ENCODE assay signal across 21 cellular contexts in the genomic region with DNA sequence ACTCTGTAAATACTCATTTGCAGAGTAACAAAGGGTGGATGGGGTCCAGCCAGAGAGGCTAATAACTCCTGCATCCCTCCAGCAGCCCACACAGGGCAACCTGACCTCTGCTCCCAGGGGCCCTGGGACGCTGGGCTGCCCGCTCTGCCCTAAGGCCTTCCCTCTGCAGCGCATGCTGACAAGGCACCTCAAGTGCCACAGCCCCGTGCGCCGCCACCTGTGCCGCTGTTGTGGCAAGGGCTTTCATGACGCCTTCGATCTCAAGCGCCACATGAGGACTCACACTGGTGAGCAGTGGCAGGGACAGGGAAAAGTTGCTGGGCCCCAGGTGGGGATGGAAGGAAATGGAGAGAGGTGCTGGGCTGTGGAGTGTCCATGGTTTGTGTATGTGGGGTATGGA. TPM values are rescaled to one million over a fixed set of nuclear protein-coding genes. Genes with fewer than 3 reads are reported as not detected.
A peak's percentile ranks its signal among the peaks of the same experiment; 100 is the strongest.
DNase-seq lines count a peak whose midpoint lies in the region; ATAC-seq and TF ChIP-seq lines count a peak whose summit lies in the region.
"Had no signal": no experiment of that assay in that cellular context is flagged by ENCODE, and none has a peak within 500 bp of the region (broad histone marks: within the 10 kb centered on the region; RNA-seq: fewer than 3 reads in every experiment).

No MANE protein-coding gene starts in this region.

- no peak overlapping the region for H2BK120ac ChIP-seq in H9 (ENCODE audit: low read depth, low read length, poor library complexity, severe bottlenecking)

- no peak overlapping the region for H4K8ac ChIP-seq in H9 (replicated peaks; ENCODE audit: insufficient read length, low read depth, low read length)

- no peak overlapping the region for H3K4me2 ChIP-seq in H9 (ENCODE audit: insufficient read depth, insufficient read length, low read length)

- TF ChIP-seq CTCF in H9 (conservative IDR thresholded peaks at IDR 0.05) (no peak), nephron progenitor cell (IDR thresholded peaks at IDR 0.05) (no peak)

- no peak overlapping the region for H3K9ac ChIP-seq in H9 (ENCODE audit: extremely low read depth, insufficient read length, low read length)
- H3K9ac ChIP-seq: GM23248 had no signal

- peaks cover 14% of the 10 kb centered on the region for H3K23me2 ChIP-seq in H9 (ENCODE audit: insufficient read length, low read depth, low read length, poor library complexity, severe bottlenecking)

- no peak overlapping the region for H2AFZ ChIP-seq in H9 (ENCODE audit: low read length)
- H2AFZ ChIP-seq: GM23248 had no signal

- peaks cover 2% of the 10 kb centered on the region; the same call in 1 of the 2 replicates for H3K4me1 ChIP-seq in H9 (ENCODE audit: insufficient read depth, low read length)

- H3K27ac Mint-ChIP-seq in T-helper 1 cell treated with Interleukin-12 subunit alpha and Interleukin-12 subunit beta and Interleukin-4 antibody, amounts not matched to agents 30 μg/mL and 1 μg/mL, for 36 hours = peak overlapping the region; percentile 70
- H3K27ac Mint-ChIP-seq in H9 (no peak overlapping the region), nephron progenitor cell (no peak overlapping the region)
- peak overlapping the region; percentile 48 for H3K27ac Mint-ChIP-seq in activated naive CD8-positive, alpha-beta T cell treated with anti-CD3 and anti-CD28 coated beads, Interleukin-2, amount 10 ng/mL, durations not matched to agents 7 days and 5 days

- DNase-seq in T-helper 1 cell = no peak
- no peak for DNase-seq in H9
- DNase-seq in activated naive CD8-positive, alpha-beta T cell treated with anti-CD3 and anti-CD28 coated beads, Interleukin-2, amount 10 ng/mL, durations not matched to agents 7 days and 5 days = no peak
- no peak for DNase-seq in nephron progenitor cell
- no peak for DNase-seq in DMS53 (lab: John Stamatoyannopoulos, UW)
- DNase-seq: amniotic stem cell; GM23248; lower lobe of right lung; NCI-H1694 treated with DMSO at 0.1 percent for 48 hours; right lobe of liver; stimulated activated CD4-positive, alpha-beta T cell treated with anti-CD3 and anti-CD28 coated beads, Interleukin-2, amount 100 ng/mL, for 48 hours; stimulated activated CD8-positive, alpha-beta memory T cell treated with anti-CD3 and anti-CD28 coated beads, Interleukin-4, amount 100 ng/mL, for 48 hours had no signal

- peaks cover 26% of the 10 kb centered on the region for H3K36me3 Mint-ChIP-seq in T-helper 1 cell treated with Interleukin-12 subunit alpha and Interleukin-12 subunit beta and Interleukin-4 antibody, amounts not matched to agents 30 μg/mL and 1 μg/mL, for 36 hours (ENCODE audit: low read depth)
- H3K36me3 Mint-ChIP-seq in H9 (ENCODE audit: insufficient read depth in 1 of 3, low read depth in 3 of 3) = peaks cover 18 to 44% (median 36%) of the 10 kb centered on the region in 3 experiments; a peak in 6 of 7 replicates
- peaks cover 15% of the 10 kb centered on the region for H3K36me3 Mint-ChIP-seq in activated naive CD8-positive, alpha-beta T cell treated with anti-CD3 and anti-CD28 coated beads, Interleukin-2, amount 10 ng/mL, durations not matched to agents 7 days and 5 days
- peaks cover 26% of the 10 kb centered on the region for H3K36me3 Mint-ChIP-seq in nephron progenitor cell (ENCODE audit: low read depth)

- H2BK15ac ChIP-seq in H9 (ENCODE audit: low read depth, low read length) = no peak overlapping the region

- H4K91ac ChIP-seq in H9 (ENCODE audit: insufficient read length, low read depth, low read length) = no peak overlapping the region

- POLR2A ChIA-PET in activated naive CD8-positive, alpha-beta T cell treated with anti-CD3 and anti-CD28 coated beads, Interleukin-2, amount 10 ng/mL, durations not matched to agents 7 days and 5 days (lab: Charles Lee) = no interaction called here

- no peak overlapping the region for H3K23ac ChIP-seq in H9 (ENCODE audit: insufficient read length, low read depth, low read length)

- ATAC-seq in activated naive CD8-positive, alpha-beta T cell treated with anti-CD3 and anti-CD28 coated beads, Interleukin-2, amount 10 ng/mL, durations not matched to agents 7 days and 5 days (ENCODE audit: low read depth) = no peak
- ATAC-seq in HG03442 (IDR thresholded peaks at IDR 0.05; ENCODE audit: unreplicated experiment) (no peak), HG03378 (IDR thresholded peaks at IDR 0.05; ENCODE audit: unreplicated experiment) (no peak)
- ATAC-seq: lower lobe of right lung, right lobe of liver, Right ventricle myocardium inferior had no signal

- WGBS in H9 (ENCODE audit: extremely low coverage, insufficient read length, low lambda C conversion rate) = no CpG with 5 or more reads among the region's 10 CpGs

- H3K56ac ChIP-seq in H9 (ENCODE audit: insufficient read length, low read depth, low read length) = no peak overlapping the region

- no peak overlapping the region for H3K27ac ChIP-seq in H9 (ENCODE audit: insufficient read length, low read depth, low read length)
- H3K27ac ChIP-seq: 22Rv1; BLaER1 treated with 17β-estradiol and CSF1 and Interleukin-3, amounts not matched to agents 10 nM and 100 nM; coronary artery; GM23248; lower lobe of right lung; neutrophil; right lobe of liver had no signal

- no peaks in the 10 kb centered on the region for H3K79me1 ChIP-seq in H9 (ENCODE audit: insufficient read depth, low read depth, low read length, poor library complexity, severe bottlenecking)

- no peak overlapping the region for H2AK5ac ChIP-seq in H9 (ENCODE audit: insufficient read length, low read length)

- H2BK20ac ChIP-seq in H9 (ENCODE audit: low read depth, low read length, poor library complexity, severe bottlenecking) = no peak overlapping the region

- H2BK12ac ChIP-seq in H9 (ENCODE audit: insufficient read length, low read depth, low read length) = no peak overlapping the region

- no peak overlapping the region for H4K5ac ChIP-seq in H9 (ENCODE audit: insufficient read length, low read depth, low read length)

- H3K18ac ChIP-seq in H9 (ENCODE audit: insufficient read length, low read depth, low read length) = no peak overlapping the region

- H3K27me3 ChIP-seq in H9 (ENCODE audit: insufficient read depth, low read length) = no peaks in the 10 kb centered on the region
- H3K27me3 ChIP-seq: BLaER1 treated with 17β-estradiol and CSF1 and Interleukin-3, amounts not matched to agents 10 nM and 100 nM; neutrophil; right lobe of liver; tibial nerve had no signal

- no peaks in the 10 kb centered on the region; the same call in 1 of the 2 replicates for H3K79me2 ChIP-seq in H9 (ENCODE audit: insufficient read depth, low read length)

- no peaks in the 10 kb centered on the region for H3K9me3 ChIP-seq in H9 (ENCODE audit: control insufficient read depth, low read depth, low read length)
- H3K9me3 ChIP-seq: BLaER1 treated with 17β-estradiol and CSF1 and Interleukin-3, amounts not matched to agents 10 nM and 100 nM; lower lobe of right lung; neutrophil; right lobe of liver; tibial nerve had no signal

- no peak overlapping the region for H3K14ac ChIP-seq in H9 (ENCODE audit: insufficient read depth, low read length)

- peaks cover 29% of the 10 kb centered on the region for H3K4me1 Mint-ChIP-seq in T-helper 1 cell treated with Interleukin-12 subunit alpha and Interleukin-12 subunit beta and Interleukin-4 antibody, amounts not matched to agents 30 μg/mL and 1 μg/mL, for 36 hours (ENCODE audit: low read depth)
- peaks cover 35 to 47% of the 10 kb centered on the region in 2 experiments for H3K4me1 Mint-ChIP-seq in H9
- H3K4me1 Mint-ChIP-seq in activated naive CD8-positive, alpha-beta T cell treated with anti-CD3 and anti-CD28 coated beads, Interleukin-2, amount 10 ng/mL, durations not matched to agents 7 days and 5 days = peaks cover 26% of the 10 kb centered on the region
- H3K4me1 Mint-ChIP-seq in nephron progenitor cell = peaks cover 37% of the 10 kb centered on the region

- H3K9me3 Mint-ChIP-seq in T-helper 1 cell treated with Interleukin-12 subunit alpha and Interleukin-12 subunit beta and Interleukin-4 antibody, amounts not matched to agents 30 μg/mL and 1 μg/mL, for 36 hours = no peaks in the 10 kb centered on the region
- H3K9me3 Mint-ChIP-seq in H9 = no peaks in the 10 kb centered on the region; a peak in 1 of 5 replicates
- H3K9me3 Mint-ChIP-seq in activated naive CD8-positive, alpha-beta T cell treated with anti-CD3 and anti-CD28 coated beads, Interleukin-2, amount 10 ng/mL, durations not matched to agents 7 days and 5 days = no peaks in the 10 kb centered on the region
- H3K9me3 Mint-ChIP-seq in nephron progenitor cell = no peaks in the 10 kb centered on the region

- H3K4ac ChIP-seq in H9 (ENCODE audit: low read depth, low read length) = no peak overlapping the region

- peak overlapping the region; percentile 77 for H3K4me3 Mint-ChIP-seq in T-helper 1 cell treated with Interleukin-12 subunit alpha and Interleukin-12 subunit beta and Interleukin-4 antibody, amounts not matched to agents 30 μg/mL and 1 μg/mL, for 36 hours
- peak overlapping the region; percentile 58 to 95 for H3K4me3 Mint-ChIP-seq in H9
- peak overlapping the region; percentile 71 for H3K4me3 Mint-ChIP-seq in activated naive CD8-positive, alpha-beta T cell treated with anti-CD3 and anti-CD28 coated beads, Interleukin-2, amount 10 ng/mL, durations not matched to agents 7 days and 5 days
- peak overlapping the region; percentile 98 for H3K4me3 Mint-ChIP-seq in nephron progenitor cell

- H2BK5ac ChIP-seq in H9 (ENCODE audit: insufficient read length, low read length) = no peak overlapping the region

- no peaks in the 10 kb centered on the region for H4K20me1 ChIP-seq in H9 (ENCODE audit: control insufficient read depth, insufficient read depth, insufficient read length)

- H3T11ph ChIP-seq in H9 (ENCODE audit: low read length) = no peak overlapping the region

- peaks cover 5% of the 10 kb centered on the region for H3K27me3 Mint-ChIP-seq in T-helper 1 cell treated with Interleukin-12 subunit alpha and Interleukin-12 subunit beta and Interleukin-4 antibody, amounts not matched to agents 30 μg/mL and 1 μg/mL, for 36 hours (ENCODE audit: low read depth)
- H3K27me3 Mint-ChIP-seq in H9 (ENCODE audit: low read depth) (peaks cover 3% of the 10 kb centered on the region; the same call in 1 of the 2 replicates), nephron progenitor cell (ENCODE audit: low read depth, poor library complexity) (peaks cover 16% of the 10 kb centered on the region)
- H3K27me3 Mint-ChIP-seq in activated naive CD8-positive, alpha-beta T cell treated with anti-CD3 and anti-CD28 coated beads, Interleukin-2, amount 10 ng/mL, durations not matched to agents 7 days and 5 days = no peaks in the 10 kb centered on the region

RNA-seq across cellular contexts. Expression of a gene that starts 1.7 kb away (rescaled TPM):
- not detected in 2 replicates for total RNA-seq in H9 (2021)
- not detected for total RNA-seq in activated naive CD8-positive, alpha-beta T cell treated with anti-CD3 and anti-CD28 coated beads, Interleukin-2, amount 10 ng/mL, durations not matched to agents 7 days and 5 days
- total RNA-seq: GM23248, lower lobe of right lung, right lobe of liver, Right ventricle myocardium inferior, tibial nerve had no signal

RNA-seq across cellular contexts. Expression of a gene that starts 2.0 kb away (rescaled TPM):
- total RNA-seq in H9 (2021) = 145 and 146 TPM in 2 replicates
- 10 to 100 TPM; 46.1 to 49.8 TPM for total RNA-seq in activated naive CD8-positive, alpha-beta T cell treated with anti-CD3 and anti-CD28 coated beads, Interleukin-2, amount 10 ng/mL, durations not matched to agents 7 days and 5 days

RNA-seq across cellular contexts. Expression of a gene that starts 2.6 kb away (rescaled TPM):
- 203 and 216 TPM in 2 replicates for total RNA-seq in H9 (2021)
- 100 to 1,000 TPM; 150 to 152 TPM for total RNA-seq in activated naive CD8-positive, alpha-beta T cell treated with anti-CD3 and anti-CD28 coated beads, Interleukin-2, amount 10 ng/mL, durations not matched to agents 7 days and 5 days

RNA-seq across cellular contexts. Expression of a gene that starts 27.2 kb away (rescaled TPM):
- 379 and 399 TPM in 2 replicates for total RNA-seq in H9 (2021)
- total RNA-seq in activated naive CD8-positive, alpha-beta T cell treated with anti-CD3 and anti-CD28 coated beads, Interleukin-2, amount 10 ng/mL, durations not matched to agents 7 days and 5 days = 100 to 1,000 TPM; 400 to 405 TPM

RNA-seq across cellular contexts. Expression of a gene that starts 39.6 kb away (rescaled TPM):
- total RNA-seq in H9 (2021) = not detected in 2 replicates
- total RNA-seq in activated naive CD8-positive, alpha-beta T cell treated with anti-CD3 and anti-CD28 coated beads, Interleukin-2, amount 10 ng/mL, durations not matched to agents 7 days and 5 days = not detected

Comparison
In these comparisons a context has a peak if more than half of its experiments do, and no peak if none do; other contexts are left out.
1. H3K27ac Mint-ChIP-seq: peak in T-helper 1 cell treated with Interleukin-12 subunit alpha and Interleukin-12 subunit beta and Interleukin-4 antibody, amounts not matched to agents 30 μg/mL and 1 μg/mL, for 36 hours (single experiment) and activated naive CD8-positive, alpha-beta T cell treated with anti-CD3 and anti-CD28 coated beads, Interleukin-2, amount 10 ng/mL, durations not matched to agents 7 days and 5 days (single experiment); none in H9 (0 of 3) and nephron progenitor cell (single experiment).
2. Peak in every context shown above with its lines, with median percentiles within 50 percentile points of each other: H3K4me3 Mint-ChIP-seq.